In the genomic region with DNA sequence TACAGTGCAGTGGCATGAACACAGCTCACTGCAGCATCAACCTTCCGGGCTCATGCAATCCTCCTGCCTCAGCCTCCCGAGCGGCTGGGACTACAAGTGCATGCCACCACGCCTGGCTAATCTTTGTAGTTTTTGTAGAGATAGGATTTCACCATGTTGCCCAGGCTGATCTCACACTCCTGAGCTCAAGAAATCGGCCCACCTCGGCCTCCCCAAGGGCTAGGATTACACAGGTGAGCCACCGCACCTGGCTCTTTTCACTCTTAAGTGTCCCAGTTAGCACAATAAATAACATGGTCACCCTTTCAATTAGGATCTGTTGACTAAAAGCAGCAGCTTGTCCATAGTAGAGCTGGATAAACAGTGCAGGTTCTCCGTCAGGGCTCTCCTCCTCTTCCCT, we compare ENCODE assay signal across 9 cellular contexts. TPM values are rescaled to one million over a fixed set of nuclear protein-coding genes. Genes with fewer than 3 reads are reported as not detected.
DNase-seq lines count a peak whose midpoint lies in the region; ATAC-seq, FAIRE-seq and TF ChIP-seq lines count a peak whose summit lies in the region.
"Had no signal": no experiment of that assay in that cellular context is flagged by ENCODE, and none has a peak within 500 bp of the region (broad histone marks: within the 10 kb centered on the region; RNA-seq: fewer than 3 reads in every experiment).

No MANE protein-coding gene starts in this region.

- no peak for DNase-seq in activated naive CD4-positive, alpha-beta T cell treated with anti-CD3 and anti-CD28 coated beads, Interleukin-2, amount 10 ng/mL, durations not matched to agents 7 days and 5 days
- no peak for DNase-seq in activated naive CD4-positive, alpha-beta T cell treated with anti-CD3 and anti-CD28 coated beads, Interleukin-2, amount 50 U/mL, for 16 hours
- DNase-seq in RWPE2 (ENCODE audit: low spot score) (no peak), fibroblast of villous mesenchyme (ENCODE audit: low read depth) (no peak), GM19238 (ENCODE audit: insufficient read length, low spot score) (no peak), urothelium cell line (ENCODE audit: low spot score) (no peak)

- H3K27me3 ChIP-seq in RWPE2 (ENCODE audit: insufficient read depth, poor library complexity, severe bottlenecking) (no peaks in the 10 kb centered on the region), stomach smooth muscle (ENCODE audit: control insufficient read depth in 1 of 2, insufficient read depth in 2 of 2, low read length in 2 of 2) (no peaks in the 10 kb centered on the region)

- H3K27me3 Mint-ChIP-seq in activated naive CD4-positive, alpha-beta T cell treated with anti-CD3 and anti-CD28 coated beads, Interleukin-2, amount 10 ng/mL, durations not matched to agents 7 days and 5 days: no peaks in the 10 kb centered on the region

- no peak overlapping the region for H3K27ac Mint-ChIP-seq in activated naive CD4-positive, alpha-beta T cell treated with anti-CD3 and anti-CD28 coated beads, Interleukin-2, amount 10 ng/mL, durations not matched to agents 7 days and 5 days

- H3K36me3 Mint-ChIP-seq in activated naive CD4-positive, alpha-beta T cell treated with anti-CD3 and anti-CD28 coated beads, Interleukin-2, amount 10 ng/mL, durations not matched to agents 7 days and 5 days: peaks cover 38% of the 10 kb centered on the region

- peaks cover 13% of the 10 kb centered on the region for H3K36me3 ChIP-seq in RWPE2 (ENCODE audit: low read depth)
- peaks cover 0 to 3% of the 10 kb centered on the region in 2 donors for H3K36me3 ChIP-seq in stomach smooth muscle (ENCODE audit: control insufficient read depth in 2 of 2, insufficient read depth in 2 of 2, low read length in 2 of 2)

- CTCF ChIA-PET in activated naive CD4-positive, alpha-beta T cell treated with anti-CD3 and anti-CD28 coated beads, Interleukin-2, amount 10 ng/mL, durations not matched to agents 7 days and 5 days (lab: Charles Lee): interaction anchor here (1.0 kb wide), 1 partner anchor 19 kb away, joined by 3 read pairs; no protein-coding TSS in a partner anchor

- H3K4me3 Mint-ChIP-seq in activated naive CD4-positive, alpha-beta T cell treated with anti-CD3 and anti-CD28 coated beads, Interleukin-2, amount 10 ng/mL, durations not matched to agents 7 days and 5 days: peak overlapping the region; percentile 82

- peaks cover 62% of the 10 kb centered on the region for H3K4me1 Mint-ChIP-seq in activated naive CD4-positive, alpha-beta T cell treated with anti-CD3 and anti-CD28 coated beads, Interleukin-2, amount 10 ng/mL, durations not matched to agents 7 days and 5 days

- no peak for ATAC-seq in RWPE2 (ENCODE audit: low read depth)
- no peak for ATAC-seq in HG03565 (IDR thresholded peaks at IDR 0.05; ENCODE audit: unreplicated experiment)

- no peak for FAIRE-seq in urothelium cell line (lab: Jason Lieb, UNC)
- FAIRE-seq: G401.6 had no signal

- no peak overlapping the region for H3K9ac ChIP-seq in stomach smooth muscle (ENCODE audit: low read length in 2 of 2)

- no peak for TF ChIP-seq CTCF in RWPE2 (IDR thresholded peaks at IDR 0.05; ENCODE audit: poor library complexity, severe bottlenecking)
- no peak for TF ChIP-seq CTCF in fibroblast of villous mesenchyme (IDR thresholded peaks at IDR 0.05; ENCODE audit: insufficient read depth, low read depth, low read length)

- H3K9me3 Mint-ChIP-seq in activated naive CD4-positive, alpha-beta T cell treated with anti-CD3 and anti-CD28 coated beads, Interleukin-2, amount 10 ng/mL, durations not matched to agents 7 days and 5 days: peaks cover 1% of the 10 kb centered on the region

- H3K4me1 ChIP-seq in RWPE2 (ENCODE audit: insufficient read depth, poor library complexity, severe bottlenecking): peaks cover 3% of the 10 kb centered on the region
- peaks cover 17% of the 10 kb centered on the region for H3K4me1 ChIP-seq in stomach smooth muscle (ENCODE audit: control insufficient read depth, insufficient read depth, low read length)

- H3K27ac ChIP-seq in RWPE2 (ENCODE audit: poor library complexity, severe bottlenecking) (no peak overlapping the region), stomach smooth muscle (ENCODE audit: low read length) (no peak overlapping the region)

- H3K9me3 ChIP-seq in RWPE2 (ENCODE audit: severe bottlenecking) (no peaks in the 10 kb centered on the region), stomach smooth muscle (ENCODE audit: control insufficient read depth in 2 of 2, low read length in 2 of 2) (no peaks in the 10 kb centered on the region)

- peak overlapping the region; percentile 69 for H3K4me3 ChIP-seq in RWPE2 (ENCODE audit: severe bottlenecking)
- peak overlapping the region; percentile 97 for H3K4me3 ChIP-seq in fibroblast of villous mesenchyme (ENCODE audit: low read depth, low read length)
- H3K4me3 ChIP-seq in stomach smooth muscle (ENCODE audit: low read length in 2 of 2): peak overlapping the region; percentile 88 to 96

RNA-seq across cellular contexts. Expression of a gene that starts 1.4 kb away (rescaled TPM):
- total RNA-seq in fibroblast of villous mesenchyme: 19.0 and 21.2 TPM in 2 replicates
